Comparison of ENCODE assay signal across 27 cellular contexts in genomic region chr10:101803511-101803910, GRCh38.
"Had no signal": no experiment of that assay in that cellular context is flagged by ENCODE, and none has a peak within 500 bp of the region (broad histone marks: within the 10 kb centered on the region; RNA-seq: fewer than 3 reads in every experiment).

No MANE protein-coding gene starts in this region.

- ATAC-seq: activated T-cell treated with anti-CD3 and anti-CD28 coated beads, Interleukin-2, amount 50 U/mL, for 72 hours; effector memory CD8-positive, alpha-beta T cell; foreskin keratinocyte; left lung; lower lobe of right lung; natural killer cell; stimulated activated memory B cell treated with anti-CD40 and anti-IgM and Interleukin-4, amounts not matched to agents 10 μg/mL and 1 μg/mL and 100 μg/mL, for 72 hours; stimulated activated naive CD8-positive, alpha-beta T cell treated with anti-CD3 and anti-CD28 coated beads, Interleukin-15, amount 100 ng/mL, for 72 hours had no signal

- H3K4me1 Mint-ChIP-seq: neural progenitor cell had no signal

- DNase-seq: activated CD4-positive, alpha-beta memory T cell treated with anti-CD3 and anti-CD28 coated beads for 36 hours; activated CD4-positive, alpha-beta T cell treated with anti-CD3 and anti-CD28 coated beads, Interleukin-2, amount 10 ng/mL, durations not matched to agents 24 days and 14 days; activated CD4-positive, CD25-positive, alpha-beta regulatory T cell treated with anti-CD3 and anti-CD28 coated beads, Interleukin-2, amount 50 U/mL, for 72 hours; activated naive CD4-positive, alpha-beta T cell; activated T-cell treated with anti-CD3 and anti-CD28 coated beads, Interleukin-2, amount 50 U/mL, for 72 hours; amygdala; caudate nucleus; cortex of kidney; effector memory CD8-positive, alpha-beta T cell; foreskin keratinocyte; left lung; lower lobe of right lung; mesendoderm; natural killer cell; occipital lobe; psoas muscle; sigmoid colon; small intestine; stimulated activated CD4-positive, alpha-beta T cell treated with anti-CD3 and anti-CD28 coated beads, Interleukin-4, amount 100 ng/mL, for 4 hours; stimulated activated CD8-positive, alpha-beta memory T cell treated with anti-CD3 and anti-CD28 coated beads, Interleukin-4, amount 100 ng/mL, for 48 hours; stimulated activated naive CD8-positive, alpha-beta T cell treated with anti-CD3 and anti-CD28 coated beads, Interleukin-15, amount 100 ng/mL, for 72 hours; substantia nigra; T-helper 2 cell; uterus had no signal

- H3K9me3 Mint-ChIP-seq: activated CD4-positive, alpha-beta memory T cell treated with anti-CD3 and anti-CD28 coated beads for 36 hours; activated CD4-positive, alpha-beta T cell treated with anti-CD3 and anti-CD28 coated beads, Interleukin-2, amount 10 ng/mL, durations not matched to agents 24 days and 14 days; activated T-cell treated with anti-CD3 and anti-CD28 coated beads, Interleukin-2, amount 50 U/mL, for 72 hours; effector memory CD8-positive, alpha-beta T cell; natural killer cell; neural progenitor cell; stimulated activated memory B cell treated with anti-CD40 and anti-IgM and Interleukin-4, amounts not matched to agents 10 μg/mL and 1 μg/mL and 100 μg/mL, for 72 hours; stimulated activated naive CD8-positive, alpha-beta T cell treated with anti-CD3 and anti-CD28 coated beads, Interleukin-15, amount 100 ng/mL, for 72 hours; type B pancreatic cell had no signal

- H3K4me3 Mint-ChIP-seq: activated CD4-positive, alpha-beta memory T cell treated with anti-CD3 and anti-CD28 coated beads for 36 hours; activated CD4-positive, alpha-beta T cell treated with anti-CD3 and anti-CD28 coated beads, Interleukin-2, amount 10 ng/mL, durations not matched to agents 24 days and 14 days; activated T-cell treated with anti-CD3 and anti-CD28 coated beads, Interleukin-2, amount 50 U/mL, for 72 hours; effector memory CD8-positive, alpha-beta T cell; natural killer cell; neural progenitor cell; stimulated activated memory B cell treated with anti-CD40 and anti-IgM and Interleukin-4, amounts not matched to agents 10 μg/mL and 1 μg/mL and 100 μg/mL, for 72 hours; stimulated activated naive CD8-positive, alpha-beta T cell treated with anti-CD3 and anti-CD28 coated beads, Interleukin-15, amount 100 ng/mL, for 72 hours; type B pancreatic cell had no signal

- H3K27ac Mint-ChIP-seq: activated CD4-positive, alpha-beta memory T cell treated with anti-CD3 and anti-CD28 coated beads for 36 hours; activated CD4-positive, alpha-beta T cell treated with anti-CD3 and anti-CD28 coated beads, Interleukin-2, amount 10 ng/mL, durations not matched to agents 24 days and 14 days; activated T-cell treated with anti-CD3 and anti-CD28 coated beads, Interleukin-2, amount 50 U/mL, for 72 hours; effector memory CD8-positive, alpha-beta T cell; natural killer cell; neural progenitor cell; stimulated activated memory B cell treated with anti-CD40 and anti-IgM and Interleukin-4, amounts not matched to agents 10 μg/mL and 1 μg/mL and 100 μg/mL, for 72 hours; type B pancreatic cell had no signal

- H3K27me3 Mint-ChIP-seq: activated CD4-positive, alpha-beta memory T cell treated with anti-CD3 and anti-CD28 coated beads for 36 hours; activated CD4-positive, alpha-beta T cell treated with anti-CD3 and anti-CD28 coated beads, Interleukin-2, amount 10 ng/mL, durations not matched to agents 24 days and 14 days; effector memory CD8-positive, alpha-beta T cell; stimulated activated memory B cell treated with anti-CD40 and anti-IgM and Interleukin-4, amounts not matched to agents 10 μg/mL and 1 μg/mL and 100 μg/mL, for 72 hours; stimulated activated naive CD8-positive, alpha-beta T cell treated with anti-CD3 and anti-CD28 coated beads, Interleukin-15, amount 100 ng/mL, for 72 hours; type B pancreatic cell had no signal
